8 cellular contexts compared by ENCODE assay signal in the genomic region with DNA sequence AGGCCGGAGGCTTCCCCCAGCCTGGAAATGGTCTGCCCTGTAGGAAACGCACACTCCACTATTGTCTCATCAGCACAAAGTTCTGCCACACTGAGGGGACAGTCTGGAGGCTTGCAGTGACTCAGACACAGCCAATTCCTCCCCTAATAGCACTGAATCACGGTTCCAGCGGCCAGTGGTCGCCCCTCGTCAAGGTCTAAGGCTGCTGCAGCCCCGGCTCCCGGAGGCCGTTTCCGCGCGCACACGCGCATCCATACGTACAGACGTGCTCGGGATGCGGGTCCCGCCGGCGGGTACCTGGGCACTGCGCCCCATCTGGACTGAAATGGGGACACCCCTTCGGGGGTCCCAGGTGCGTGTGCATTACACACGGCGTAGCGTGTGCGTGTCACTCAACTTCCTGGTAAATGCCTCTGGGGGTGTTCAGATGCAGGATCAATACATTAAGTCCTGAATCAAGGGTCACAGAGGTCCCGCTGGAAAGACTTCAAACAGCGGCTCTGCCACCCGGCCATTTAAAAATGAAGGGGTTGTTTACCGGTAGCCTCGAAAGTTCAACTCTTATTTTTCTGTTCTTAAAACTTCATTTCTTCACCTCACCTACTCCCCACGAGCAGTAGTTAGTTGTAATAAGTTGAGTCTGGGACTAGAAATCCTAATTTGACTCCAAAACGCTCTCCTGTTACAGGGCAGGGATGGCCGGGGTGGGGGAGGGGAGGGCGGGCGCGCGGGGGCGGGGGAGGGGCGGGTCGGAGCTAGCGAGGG. TPM values are rescaled to one million over a fixed set of nuclear protein-coding genes. Genes with fewer than 3 reads are reported as not detected.
DNase-seq lines count a peak whose midpoint lies in the region; ATAC-seq and TF ChIP-seq lines count a peak whose summit lies in the region.

No MANE protein-coding gene starts in this region.

- no peaks in the 10 kb centered on the region for H3K36me3 Mint-ChIP-seq in activated CD8-positive, alpha-beta memory T cell treated with anti-CD3 and anti-CD28 coated beads, Interleukin-2, amount 10 ng/mL, durations not matched to agents 7 days and 5 days

- H3K9me3 ChIP-seq in MM.1S (replicated peaks; ENCODE audit: insufficient read depth, low read length) (no peaks in the 10 kb centered on the region), neutrophil (no peaks in the 10 kb centered on the region), PC-3 (ENCODE audit: low read length) (no peaks in the 10 kb centered on the region)

- DNase-seq in activated T-cell treated with anti-CD3 and anti-CD28 coated beads, Interleukin-2, amount 50 U/mL, for 1 hour, result peak; percentile 43
- DNase-seq in activated T-cell treated with anti-CD3 and anti-CD28 coated beads for 4 hours, result no peak
- DNase-seq in MM.1S, result peak; percentile 27
- no peak for DNase-seq in activated CD8-positive, alpha-beta memory T cell treated with anti-CD3 and anti-CD28 coated beads, Interleukin-2, amount 10 ng/mL, durations not matched to agents 7 days and 5 days
- peak in 1 of 2 donors; percentile 45 for DNase-seq in foreskin keratinocyte
- no peak for DNase-seq in PC-3
- DNase-seq in NCI-H1436 (lab: John Stamatoyannopoulos, UW), result no peak

- no peak for TF ChIP-seq CTCF in MM.1S (IDR thresholded peaks at IDR 0.05; ENCODE audit: low read length)
- TF ChIP-seq CTCF in foreskin keratinocyte (conservative IDR thresholded peaks at IDR 0.05), result no peak
- no peak for TF ChIP-seq CTCF in neutrophil (IDR thresholded peaks at IDR 0.05)
- TF ChIP-seq CTCF in PC-3 (conservative IDR thresholded peaks at IDR 0.05; ENCODE audit: low read depth, low read length), result no peak

- H3K4me3 ChIP-seq in MM.1S (ENCODE audit: low read length) (peak overlapping the region; percentile 58), neutrophil (ENCODE audit: low read depth in 1 of 2, low read length in 1 of 2) (peak overlapping the region; percentile 95 to 98), PC-3 (ENCODE audit: low read length) (no peak overlapping the region)

- no peak overlapping the region for H3K27ac Mint-ChIP-seq in activated CD8-positive, alpha-beta memory T cell treated with anti-CD3 and anti-CD28 coated beads, Interleukin-2, amount 10 ng/mL, durations not matched to agents 7 days and 5 days

- H3K4me2 ChIP-seq in MM.1S (ENCODE audit: low read depth, low read length) (peak overlapping the region; percentile 66), PC-3 (ENCODE audit: low read length) (no peak overlapping the region)

- H3K9me3 Mint-ChIP-seq in activated CD8-positive, alpha-beta memory T cell treated with anti-CD3 and anti-CD28 coated beads, Interleukin-2, amount 10 ng/mL, durations not matched to agents 7 days and 5 days (ENCODE audit: low read depth), result no peaks in the 10 kb centered on the region

- H3K36me3 ChIP-seq in MM.1S (replicated peaks; ENCODE audit: insufficient read depth, low read length), result no peaks in the 10 kb centered on the region
- no peaks in the 10 kb centered on the region for H3K36me3 ChIP-seq in neutrophil
- no peaks in the 10 kb centered on the region for H3K36me3 ChIP-seq in PC-3 (ENCODE audit: low read depth, low read length)

- H3K4me1 ChIP-seq in MM.1S (ENCODE audit: low read length), result peaks cover 5% of the 10 kb centered on the region
- H3K4me1 ChIP-seq in foreskin keratinocyte, result no peaks in the 10 kb centered on the region
- peaks cover 45 to 53% of the 10 kb centered on the region in 2 experiments for H3K4me1 ChIP-seq in neutrophil (ENCODE audit: control insufficient read depth in 1 of 2, insufficient read depth in 1 of 2, low read depth in 1 of 2, low read length in 1 of 2)
- no peaks in the 10 kb centered on the region for H3K4me1 ChIP-seq in PC-3 (ENCODE audit: insufficient read depth, low read length)

- H3F3A ChIP-seq in MM.1S (ENCODE audit: insufficient read depth, low read length) (peaks cover 23% of the 10 kb centered on the region; the same call in 1 of the 2 replicates), PC-3 (ENCODE audit: low read length, unreplicated experiment) (no peaks in the 10 kb centered on the region)

- ATAC-seq in activated CD8-positive, alpha-beta memory T cell treated with anti-CD3 and anti-CD28 coated beads, Interleukin-2, amount 10 ng/mL, durations not matched to agents 7 days and 5 days, result no peak
- peak; percentile 29 for ATAC-seq in foreskin keratinocyte
- no peak for ATAC-seq in PC-3

- intact Hi-C loops in PC-3 (cut with micrococcal nuclease), result no loop called here

- peak overlapping the region; percentile 60 for H3K4me3 Mint-ChIP-seq in activated CD8-positive, alpha-beta memory T cell treated with anti-CD3 and anti-CD28 coated beads, Interleukin-2, amount 10 ng/mL, durations not matched to agents 7 days and 5 days

- H3K9ac ChIP-seq in MM.1S (ENCODE audit: low read length) (no peak overlapping the region), PC-3 (ENCODE audit: low read length) (no peak overlapping the region)

- CTCF ChIA-PET in activated CD8-positive, alpha-beta memory T cell treated with anti-CD3 and anti-CD28 coated beads, Interleukin-2, amount 10 ng/mL, durations not matched to agents 7 days and 5 days (lab: Charles Lee), result no interaction called here
- CTCF ChIA-PET in PC-3 (lab: Charles Lee), result no interaction called here

- no TSS peak for BruUV-seq in PC-3 (replicated peaks; lab: Mats Ljungman, UMichigan)

- H2AFZ ChIP-seq in MM.1S (ENCODE audit: low read length) (peak overlapping the region; percentile 70), PC-3 (ENCODE audit: low read length) (no peak overlapping the region)

- no peaks in the 10 kb centered on the region for H3K79me2 ChIP-seq in MM.1S (ENCODE audit: low read length)
- no peaks in the 10 kb centered on the region for H3K79me2 ChIP-seq in PC-3 (ENCODE audit: low read length)

- peaks cover 25% of the 10 kb centered on the region for H3K4me1 Mint-ChIP-seq in activated CD8-positive, alpha-beta memory T cell treated with anti-CD3 and anti-CD28 coated beads, Interleukin-2, amount 10 ng/mL, durations not matched to agents 7 days and 5 days

- H4K20me1 ChIP-seq in MM.1S (ENCODE audit: insufficient read depth, low read length), result no peaks in the 10 kb centered on the region
- H4K20me1 ChIP-seq in PC-3 (ENCODE audit: low read length), result no peaks in the 10 kb centered on the region

- no peaks in the 10 kb centered on the region for H3K9me2 ChIP-seq in MM.1S (replicated peaks; ENCODE audit: insufficient read depth, low read length)
- no peaks in the 10 kb centered on the region for H3K9me2 ChIP-seq in PC-3 (replicated peaks; ENCODE audit: low read length)

- peaks cover 68% of the 10 kb centered on the region for H3K27me3 Mint-ChIP-seq in activated CD8-positive, alpha-beta memory T cell treated with anti-CD3 and anti-CD28 coated beads, Interleukin-2, amount 10 ng/mL, durations not matched to agents 7 days and 5 days

- H3K27me3 ChIP-seq in MM.1S (replicated peaks; ENCODE audit: insufficient read depth, low read length) (no peaks in the 10 kb centered on the region; the same call in 1 of the 2 replicates), foreskin keratinocyte (no peaks in the 10 kb centered on the region), neutrophil (no peaks in the 10 kb centered on the region), PC-3 (ENCODE audit: low read length) (peaks cover 81% of the 10 kb centered on the region)

- POLR2A ChIA-PET in PC-3 (lab: Charles Lee; ENCODE audit: unreplicated experiment), result no interaction called here

- H3K27ac ChIP-seq in MM.1S (ENCODE audit: low read length) (no peak overlapping the region), foreskin keratinocyte (no peak overlapping the region), neutrophil (peak overlapping the region; percentile 96), PC-3 (ENCODE audit: low read length) (no peak overlapping the region)

RNA-seq across cellular contexts. Expression of gene ZNF516, which starts 0.6 kb away (rescaled TPM):
- 1 to 10 TPM; 1.5 to 2.0 TPM for total RNA-seq in activated CD8-positive, alpha-beta memory T cell treated with anti-CD3 and anti-CD28 coated beads, Interleukin-2, amount 10 ng/mL, durations not matched to agents 7 days and 5 days
- 11.7 and 14.6 TPM in 2 replicates for total RNA-seq in foreskin keratinocyte
- polyA plus RNA-seq in foreskin keratinocyte, result 5.9 and 8.2 TPM in 2 replicates
- total RNA-seq in PC-3 (2014; rRNA removed), result 1.7 and 4.0 TPM in 2 replicates

Comparison
In these comparisons a context has a peak if more than half of its experiments do, and no peak if none do; other contexts are left out.
1. DNase-seq: peak in activated T-cell treated with anti-CD3 and anti-CD28 coated beads, Interleukin-2, amount 50 U/mL, for 1 hour (single experiment) and MM.1S (single experiment); none in activated T-cell treated with anti-CD3 and anti-CD28 coated beads for 4 hours (single experiment), activated CD8-positive, alpha-beta memory T cell treated with anti-CD3 and anti-CD28 coated beads, Interleukin-2, amount 10 ng/mL, durations not matched to agents 7 days and 5 days (single experiment), PC-3 (single experiment) and NCI-H1436 (single experiment).